In the genomic region with DNA sequence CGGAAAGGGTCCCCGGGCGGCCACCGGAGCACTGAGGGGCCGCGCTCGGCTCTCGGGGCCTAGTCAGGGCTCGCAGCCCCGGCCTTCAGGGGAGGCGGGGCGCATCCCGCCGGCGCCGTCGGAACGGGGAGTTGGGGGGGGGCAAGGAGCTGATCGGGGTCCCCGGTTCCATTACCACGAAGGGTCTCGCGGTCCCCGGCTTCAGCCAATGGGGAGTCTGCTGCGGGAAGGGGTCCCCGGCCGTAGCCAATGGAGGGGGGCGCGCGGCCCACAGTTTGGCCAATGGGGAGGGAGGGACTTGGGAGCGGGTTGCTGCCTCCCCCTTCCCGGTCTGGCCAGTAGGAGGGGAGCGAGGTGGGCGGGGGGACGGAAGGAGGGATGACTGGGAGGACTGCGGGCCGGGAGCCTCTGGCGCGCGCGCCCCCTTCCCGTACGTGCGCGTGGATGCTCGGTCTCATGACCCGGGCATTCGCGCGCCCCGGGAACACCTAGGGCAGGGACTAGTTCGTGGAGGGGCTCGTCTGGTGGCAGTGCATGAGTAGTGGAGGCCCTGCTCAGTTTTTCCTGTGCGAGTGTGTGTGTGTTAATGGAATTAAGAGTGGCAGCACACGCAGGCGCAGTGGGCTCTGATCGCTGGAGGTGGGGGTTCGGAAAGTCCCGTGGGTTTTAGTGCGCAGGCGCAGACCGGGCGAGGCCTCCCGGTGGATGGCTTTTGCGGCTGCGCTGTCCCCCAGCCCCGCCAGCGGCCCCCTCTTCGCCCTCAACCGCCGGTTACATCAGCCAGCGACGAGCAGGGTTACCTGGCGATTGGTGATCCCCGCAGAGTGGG, we compare ENCODE assay signal across 1 cellular context.
TF ChIP-seq lines count a peak whose summit lies in the region.

No MANE protein-coding gene starts in this region.

TF ChIP-seq in HepG2, 621 proteins besides CTCF, POLR2A, EP300 and RAD21 (continued from another document and continues in another):
- TF ChIP-seq, protein P1, sequence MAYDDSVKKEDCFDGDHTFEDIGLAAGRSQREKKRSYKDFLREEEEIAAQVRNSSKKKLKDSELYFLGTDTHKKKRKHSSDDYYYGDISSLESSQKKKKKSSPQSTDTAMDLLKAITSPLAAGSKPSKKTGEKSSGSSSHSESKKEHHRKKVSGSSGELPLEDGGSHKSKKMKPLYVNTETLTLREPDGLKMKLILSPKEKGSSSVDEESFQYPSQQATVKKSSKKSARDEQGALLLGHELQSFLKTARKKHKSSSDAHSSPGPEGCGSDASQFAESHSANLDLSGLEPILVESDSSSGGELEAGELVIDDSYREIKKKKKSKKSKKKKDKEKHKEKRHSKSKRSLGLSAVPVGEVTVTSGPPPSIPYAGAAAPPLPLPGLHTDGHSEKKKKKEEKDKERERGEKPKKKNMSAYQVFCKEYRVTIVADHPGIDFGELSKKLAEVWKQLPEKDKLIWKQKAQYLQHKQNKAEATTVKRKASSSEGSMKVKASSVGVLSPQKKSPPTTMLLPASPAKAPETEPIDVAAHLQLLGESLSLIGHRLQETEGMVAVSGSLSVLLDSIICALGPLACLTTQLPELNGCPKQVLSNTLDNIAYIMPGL (CRISPR knock-in tag; IDR thresholded peaks at IDR 0.05; ENCODE audit: borderline replicate concordance in 1 of 2, low read depth in 1 of 2): peak; percentile 82 to 86
- TF ChIP-seq EEA1 (CRISPR knock-in tag; IDR thresholded peaks at IDR 0.05; ENCODE audit: borderline replicate concordance) (no peak; the same call in 1 of the 2 replicates), ZNF564 (CRISPR knock-in tag; IDR thresholded peaks at IDR 0.05) (no peak; the same call in 1 of the 2 replicates), TOE1 (CRISPR knock-in tag; IDR thresholded peaks at IDR 0.05) (peak; percentile 41; the same call in 1 of the 2 replicates), ZNF230 (CRISPR knock-in tag; IDR thresholded peaks at IDR 0.05) (peak; percentile 26; the same call in 1 of the 2 replicates), ZNF558 (CRISPR knock-in tag; IDR thresholded peaks at IDR 0.05; ENCODE audit: borderline replicate concordance) (0 out of 2 replicates have a peak, but pooled peaks have one; percentile 46), NFIC (IDR thresholded peaks at IDR 0.05; ENCODE audit: low read length) (no peak), ZNF333 (CRISPR knock-in tag; IDR thresholded peaks at IDR 0.05; ENCODE audit: borderline replicate concordance) (no peak; the same call in 1 of the 2 replicates), IKZF4 (CRISPR knock-in tag; IDR thresholded peaks at IDR 0.05; ENCODE audit: borderline replicate concordance, low read depth, not compliant biosample characterization) (peak; percentile 90), MIXL1 (CRISPR knock-in tag; IDR thresholded peaks at IDR 0.05) (0 out of 2 replicates have a peak, but pooled peaks have one; percentile 11), ZFP1 (CRISPR knock-in tag; IDR thresholded peaks at IDR 0.05) (0 out of 2 replicates have a peak, but pooled peaks have one; percentile 50), REXO4 (CRISPR knock-in tag; IDR thresholded peaks at IDR 0.05; ENCODE audit: borderline replicate concordance) (no peak), ZNF891 (CRISPR knock-in tag; IDR thresholded peaks at IDR 0.05) (peak; percentile 62), HNRNPH1 (optimal IDR thresholded peaks at IDR 0.05; ENCODE audit: low read depth, low read length) (peak; percentile 72), ZNF569 (CRISPR knock-in tag; IDR thresholded peaks at IDR 0.05; ENCODE audit: borderline replicate concordance) (no peak), ZNF562 (CRISPR knock-in tag; IDR thresholded peaks at IDR 0.05; ENCODE audit: borderline replicate concordance) (no peak)
- TF ChIP-seq, protein P2, sequence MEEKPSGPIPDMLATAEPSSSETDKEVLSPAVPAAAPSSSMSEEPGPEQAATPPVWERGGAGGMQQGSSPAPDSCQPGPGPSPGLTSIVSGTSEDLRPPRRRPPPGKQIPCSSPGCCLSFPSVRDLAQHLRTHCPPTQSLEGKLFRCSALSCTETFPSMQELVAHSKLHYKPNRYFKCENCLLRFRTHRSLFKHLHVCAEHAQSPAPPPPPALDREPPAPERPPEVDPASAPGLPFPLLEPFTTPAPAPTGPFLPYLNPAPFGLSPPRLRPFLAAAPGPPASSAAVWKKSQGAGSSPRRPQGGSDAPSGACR (CRISPR knock-in tag; IDR thresholded peaks at IDR 0.05): peak; percentile 84
- TF ChIP-seq, protein P3, sequence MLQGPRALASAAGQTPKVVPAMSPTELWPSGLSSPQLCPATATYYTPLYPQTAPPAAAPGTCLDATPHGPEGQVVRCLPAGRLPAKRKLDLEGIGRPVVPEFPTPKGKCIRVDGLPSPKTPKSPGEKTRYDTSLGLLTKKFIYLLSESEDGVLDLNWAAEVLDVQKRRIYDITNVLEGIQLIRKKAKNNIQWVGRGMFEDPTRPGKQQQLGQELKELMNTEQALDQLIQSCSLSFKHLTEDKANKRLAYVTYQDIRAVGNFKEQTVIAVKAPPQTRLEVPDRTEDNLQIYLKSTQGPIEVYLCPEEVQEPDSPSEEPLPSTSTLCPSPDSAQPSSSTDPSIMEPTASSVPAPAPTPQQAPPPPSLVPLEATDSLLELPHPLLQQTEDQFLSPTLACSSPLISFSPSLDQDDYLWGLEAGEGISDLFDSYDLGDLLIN (CRISPR knock-in tag; IDR thresholded peaks at IDR 0.05; ENCODE audit: borderline replicate concordance): peak; percentile 72; the same call in 1 of the 2 replicates
- TF ChIP-seq, protein P4, sequence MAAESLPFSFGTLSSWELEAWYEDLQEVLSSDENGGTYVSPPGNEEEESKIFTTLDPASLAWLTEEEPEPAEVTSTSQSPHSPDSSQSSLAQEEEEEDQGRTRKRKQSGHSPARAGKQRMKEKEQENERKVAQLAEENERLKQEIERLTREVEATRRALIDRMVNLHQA (CRISPR knock-in tag; IDR thresholded peaks at IDR 0.05): no peak
- TF ChIP-seq, protein P5, sequence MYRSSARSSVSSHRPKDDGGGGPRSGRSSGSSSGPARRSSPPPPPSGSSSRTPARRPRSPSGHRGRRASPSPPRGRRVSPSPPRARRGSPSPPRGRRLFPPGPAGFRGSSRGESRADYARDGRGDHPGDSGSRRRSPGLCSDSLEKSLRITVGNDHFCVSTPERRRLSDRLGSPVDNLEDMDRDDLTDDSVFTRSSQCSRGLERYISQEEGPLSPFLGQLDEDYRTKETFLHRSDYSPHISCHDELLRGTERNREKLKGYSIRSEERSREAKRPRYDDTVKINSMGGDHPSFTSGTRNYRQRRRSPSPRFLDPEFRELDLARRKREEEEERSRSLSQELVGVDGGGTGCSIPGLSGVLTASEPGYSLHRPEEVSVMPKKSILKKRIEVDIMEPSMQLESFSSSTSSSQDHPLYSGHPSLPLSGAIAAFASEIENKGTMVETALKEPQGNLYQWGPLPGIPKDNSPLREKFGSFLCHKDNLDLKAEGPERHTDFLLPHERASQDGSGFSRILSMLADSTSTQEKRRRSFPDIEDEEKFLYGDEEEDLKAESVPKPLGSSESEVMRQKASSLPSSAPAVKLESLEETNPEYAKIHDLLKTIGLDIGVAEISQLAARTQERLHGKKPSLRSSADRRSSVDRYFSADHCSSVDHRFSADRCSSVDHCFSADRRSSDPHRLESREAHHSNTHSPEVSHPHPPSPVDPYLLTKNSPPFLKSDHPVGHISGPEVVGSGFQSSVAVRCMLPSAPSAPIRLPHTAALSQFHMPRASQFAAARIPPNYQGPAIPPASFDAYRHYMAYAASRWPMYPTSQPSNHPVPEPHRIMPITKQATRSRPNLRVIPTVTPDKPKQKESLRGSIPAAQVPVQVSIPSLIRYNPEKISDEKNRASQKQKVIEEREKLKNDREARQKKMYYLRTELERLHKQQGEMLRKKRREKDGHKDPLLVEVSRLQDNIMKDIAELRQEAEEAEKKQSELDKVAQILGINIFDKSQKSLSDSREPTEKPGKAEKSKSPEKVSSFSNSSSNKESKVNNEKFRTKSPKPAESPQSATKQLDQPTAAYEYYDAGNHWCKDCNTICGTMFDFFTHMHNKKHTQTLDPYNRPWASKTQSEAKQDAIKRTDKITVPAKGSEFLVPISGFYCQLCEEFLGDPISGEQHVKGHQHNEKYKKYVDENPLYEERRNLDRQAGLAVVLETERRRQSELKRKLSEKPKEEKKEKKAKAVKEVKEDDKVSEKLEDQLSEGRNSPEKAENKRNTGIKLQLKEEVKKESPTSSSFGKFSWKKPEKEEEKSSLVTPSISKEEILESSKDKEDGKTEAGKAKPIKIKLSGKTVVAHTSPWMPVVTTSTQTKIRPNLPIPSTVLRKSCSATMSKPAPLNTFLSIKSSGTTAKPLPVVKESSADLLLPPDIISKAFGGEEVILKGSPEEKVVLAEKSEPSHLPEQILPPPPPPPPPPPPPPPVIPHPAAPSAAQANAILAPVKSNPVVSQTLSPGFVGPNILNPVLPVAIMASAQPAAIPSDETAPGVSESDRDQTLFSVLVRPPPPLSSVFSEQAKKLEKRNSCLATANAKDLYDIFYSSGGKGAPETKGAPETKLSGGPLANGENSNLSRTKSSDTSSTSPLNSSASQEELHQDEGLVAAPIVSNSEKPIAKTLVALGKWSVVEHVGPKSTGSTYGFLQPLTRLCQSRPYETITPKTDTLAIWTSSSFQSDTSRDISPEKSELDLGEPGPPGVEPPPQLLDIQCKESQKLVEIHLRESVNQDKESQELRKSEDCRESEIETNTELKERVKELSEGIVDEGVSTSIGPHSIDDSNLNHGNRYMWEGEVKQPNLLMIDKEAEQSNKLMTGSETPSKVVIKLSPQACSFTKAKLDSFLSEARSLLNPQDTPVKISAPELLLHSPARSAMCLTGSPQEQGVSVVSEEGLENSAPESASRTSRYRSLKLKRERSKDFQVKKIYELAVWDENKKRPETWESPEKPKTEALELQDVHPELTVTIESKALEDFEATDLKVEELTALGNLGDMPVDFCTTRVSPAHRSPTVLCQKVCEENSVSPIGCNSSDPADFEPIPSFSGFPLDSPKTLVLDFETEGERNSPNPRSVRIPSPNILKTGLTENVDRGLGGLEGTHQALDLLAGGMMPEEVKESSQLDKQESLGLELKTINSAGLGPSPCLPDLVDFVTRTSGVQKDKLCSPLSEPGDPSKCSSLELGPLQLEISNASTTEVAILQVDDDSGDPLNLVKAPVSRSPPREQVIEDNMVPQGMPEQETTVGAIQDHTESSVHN (CRISPR knock-in tag; IDR thresholded peaks at IDR 0.05): peak; percentile 71; the same call in 1 of the 2 replicates
- TF ChIP-seq, protein P6, sequence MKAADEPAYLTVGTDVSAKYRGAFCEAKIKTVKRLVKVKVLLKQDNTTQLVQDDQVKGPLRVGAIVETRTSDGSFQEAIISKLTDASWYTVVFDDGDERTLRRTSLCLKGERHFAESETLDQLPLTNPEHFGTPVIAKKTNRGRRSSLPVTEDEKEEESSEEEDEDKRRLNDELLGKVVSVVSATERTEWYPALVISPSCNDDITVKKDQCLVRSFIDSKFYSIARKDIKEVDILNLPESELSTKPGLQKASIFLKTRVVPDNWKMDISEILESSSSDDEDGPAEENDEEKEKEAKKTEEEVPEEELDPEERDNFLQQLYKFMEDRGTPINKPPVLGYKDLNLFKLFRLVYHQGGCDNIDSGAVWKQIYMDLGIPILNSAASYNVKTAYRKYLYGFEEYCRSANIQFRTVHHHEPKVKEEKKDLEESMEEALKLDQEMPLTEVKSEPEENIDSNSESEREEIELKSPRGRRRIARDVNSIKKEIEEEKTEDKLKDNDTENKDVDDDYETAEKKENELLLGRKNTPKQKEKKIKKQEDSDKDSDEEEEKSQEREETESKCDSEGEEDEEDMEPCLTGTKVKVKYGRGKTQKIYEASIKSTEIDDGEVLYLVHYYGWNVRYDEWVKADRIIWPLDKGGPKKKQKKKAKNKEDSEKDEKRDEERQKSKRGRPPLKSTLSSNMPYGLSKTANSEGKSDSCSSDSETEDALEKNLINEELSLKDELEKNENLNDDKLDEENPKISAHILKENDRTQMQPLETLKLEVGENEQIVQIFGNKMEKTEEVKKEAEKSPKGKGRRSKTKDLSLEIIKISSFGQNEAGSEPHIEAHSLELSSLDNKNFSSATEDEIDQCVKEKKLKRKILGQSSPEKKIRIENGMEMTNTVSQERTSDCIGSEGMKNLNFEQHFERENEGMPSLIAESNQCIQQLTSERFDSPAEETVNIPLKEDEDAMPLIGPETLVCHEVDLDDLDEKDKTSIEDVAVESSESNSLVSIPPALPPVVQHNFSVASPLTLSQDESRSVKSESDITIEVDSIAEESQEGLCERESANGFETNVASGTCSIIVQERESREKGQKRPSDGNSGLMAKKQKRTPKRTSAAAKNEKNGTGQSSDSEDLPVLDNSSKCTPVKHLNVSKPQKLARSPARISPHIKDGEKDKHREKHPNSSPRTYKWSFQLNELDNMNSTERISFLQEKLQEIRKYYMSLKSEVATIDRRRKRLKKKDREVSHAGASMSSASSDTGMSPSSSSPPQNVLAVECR (CRISPR knock-in tag; IDR thresholded peaks at IDR 0.05; ENCODE audit: borderline replicate concordance): peak; percentile 80; the same call in 1 of the 2 replicates
- TF ChIP-seq, protein P7, sequence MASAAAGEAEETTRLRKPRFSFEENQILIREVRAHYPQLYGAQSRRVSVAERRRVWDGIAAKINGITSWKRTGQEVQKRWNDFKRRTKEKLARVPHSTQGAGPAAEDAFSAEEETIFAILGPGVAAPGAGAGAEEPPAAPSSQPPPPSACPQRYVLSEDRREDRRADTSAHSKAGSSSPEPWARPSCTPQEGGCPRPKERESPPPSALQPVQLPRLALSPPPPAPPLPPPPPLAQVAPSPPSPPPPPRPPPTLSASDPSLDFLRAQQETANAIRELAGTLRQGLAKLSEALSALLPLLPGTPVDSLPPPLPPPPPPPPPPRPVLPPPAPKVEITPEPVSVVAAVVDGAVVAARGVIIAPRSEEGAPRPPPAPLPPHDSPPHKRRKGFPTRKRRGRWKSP (CRISPR knock-in tag; IDR thresholded peaks at IDR 0.05): peak; percentile 48; the same call in 1 of the 2 replicates
- TF ChIP-seq, protein P8, sequence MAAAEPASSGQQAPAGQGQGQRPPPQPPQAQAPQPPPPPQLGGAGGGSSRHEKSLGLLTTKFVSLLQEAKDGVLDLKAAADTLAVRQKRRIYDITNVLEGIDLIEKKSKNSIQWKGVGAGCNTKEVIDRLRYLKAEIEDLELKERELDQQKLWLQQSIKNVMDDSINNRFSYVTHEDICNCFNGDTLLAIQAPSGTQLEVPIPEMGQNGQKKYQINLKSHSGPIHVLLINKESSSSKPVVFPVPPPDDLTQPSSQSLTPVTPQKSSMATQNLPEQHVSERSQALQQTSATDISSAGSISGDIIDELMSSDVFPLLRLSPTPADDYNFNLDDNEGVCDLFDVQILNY (CRISPR knock-in tag; conservative IDR thresholded peaks at IDR 0.05): peak; percentile 74; the same call in 1 of the 2 replicates
- TF ChIP-seq, protein P9, sequence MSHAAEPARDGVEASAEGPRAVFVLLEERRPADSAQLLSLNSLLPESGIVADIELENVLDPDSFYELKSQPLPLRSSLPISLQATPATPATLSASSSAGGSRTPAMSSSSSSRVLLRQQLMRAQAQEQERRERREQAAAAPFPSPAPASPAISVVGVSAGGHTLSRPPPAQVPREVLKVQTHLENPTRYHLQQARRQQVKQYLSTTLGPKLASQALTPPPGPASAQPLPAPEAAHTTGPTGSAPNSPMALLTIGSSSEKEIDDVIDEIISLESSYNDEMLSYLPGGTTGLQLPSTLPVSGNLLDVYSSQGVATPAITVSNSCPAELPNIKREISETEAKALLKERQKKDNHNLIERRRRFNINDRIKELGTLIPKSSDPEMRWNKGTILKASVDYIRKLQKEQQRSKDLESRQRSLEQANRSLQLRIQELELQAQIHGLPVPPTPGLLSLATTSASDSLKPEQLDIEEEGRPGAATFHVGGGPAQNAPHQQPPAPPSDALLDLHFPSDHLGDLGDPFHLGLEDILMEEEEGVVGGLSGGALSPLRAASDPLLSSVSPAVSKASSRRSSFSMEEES (CRISPR knock-in tag; IDR thresholded peaks at IDR 0.05): peak; percentile 97
- TF ChIP-seq, protein P10, sequence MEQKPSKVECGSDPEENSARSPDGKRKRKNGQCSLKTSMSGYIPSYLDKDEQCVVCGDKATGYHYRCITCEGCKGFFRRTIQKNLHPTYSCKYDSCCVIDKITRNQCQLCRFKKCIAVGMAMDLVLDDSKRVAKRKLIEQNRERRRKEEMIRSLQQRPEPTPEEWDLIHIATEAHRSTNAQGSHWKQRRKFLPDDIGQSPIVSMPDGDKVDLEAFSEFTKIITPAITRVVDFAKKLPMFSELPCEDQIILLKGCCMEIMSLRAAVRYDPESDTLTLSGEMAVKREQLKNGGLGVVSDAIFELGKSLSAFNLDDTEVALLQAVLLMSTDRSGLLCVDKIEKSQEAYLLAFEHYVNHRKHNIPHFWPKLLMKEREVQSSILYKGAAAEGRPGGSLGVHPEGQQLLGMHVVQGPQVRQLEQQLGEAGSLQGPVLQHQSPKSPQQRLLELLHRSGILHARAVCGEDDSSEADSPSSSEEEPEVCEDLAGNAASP (CRISPR knock-in tag; IDR thresholded peaks at IDR 0.05; ENCODE audit: borderline replicate concordance): peak; percentile 13
